Comparison of ENCODE assay signal across 1 cellular context in the genomic region with DNA sequence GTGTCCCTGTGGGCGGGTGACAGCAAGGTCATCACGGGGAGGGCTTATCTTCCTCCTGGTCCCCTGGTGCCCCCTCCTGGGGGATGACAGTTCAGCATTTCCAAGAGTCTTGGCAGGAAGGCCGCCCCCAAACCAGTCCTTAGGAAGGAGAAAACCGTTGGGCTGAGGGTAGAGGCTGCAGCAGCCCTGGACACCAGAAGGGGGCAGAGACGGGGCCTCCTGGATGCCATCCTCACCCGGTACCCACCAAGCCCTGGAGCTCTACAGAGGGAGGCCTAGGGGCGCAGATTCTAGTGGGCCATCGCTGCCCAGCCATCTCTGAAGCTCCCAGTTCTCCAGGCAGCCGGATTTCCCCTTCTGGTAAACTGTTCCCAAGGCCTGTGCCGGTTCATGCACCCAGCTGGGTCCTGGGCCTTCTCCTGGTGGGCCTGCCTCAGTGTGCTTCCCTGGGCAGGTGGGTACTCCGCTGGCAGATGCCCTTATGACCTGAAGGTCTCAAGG.
TF ChIP-seq lines count a peak whose summit lies in the region.

No MANE protein-coding gene starts in this region.

TF ChIP-seq in K562, 482 proteins besides CTCF, POLR2A, EP300 and RAD21 (continued from another document):
- TF ChIP-seq, protein P1, sequence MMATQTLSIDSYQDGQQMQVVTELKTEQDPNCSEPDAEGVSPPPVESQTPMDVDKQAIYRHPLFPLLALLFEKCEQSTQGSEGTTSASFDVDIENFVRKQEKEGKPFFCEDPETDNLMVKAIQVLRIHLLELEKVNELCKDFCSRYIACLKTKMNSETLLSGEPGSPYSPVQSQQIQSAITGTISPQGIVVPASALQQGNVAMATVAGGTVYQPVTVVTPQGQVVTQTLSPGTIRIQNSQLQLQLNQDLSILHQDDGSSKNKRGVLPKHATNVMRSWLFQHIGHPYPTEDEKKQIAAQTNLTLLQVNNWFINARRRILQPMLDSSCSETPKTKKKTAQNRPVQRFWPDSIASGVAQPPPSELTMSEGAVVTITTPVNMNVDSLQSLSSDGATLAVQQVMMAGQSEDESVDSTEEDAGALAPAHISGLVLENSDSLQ (IDR thresholded peaks at IDR 0.05): 0 out of 2 replicates have a peak, but pooled peaks have one; percentile 24
- TF ChIP-seq JUNB (CRISPR knock-in tag; conservative IDR thresholded peaks at IDR 0.05) (no peak), ESRRA (IDR thresholded peaks at IDR 0.05; ENCODE audit: borderline replicate concordance, low read depth) (peak; percentile 87), CTBP1 (IDR thresholded peaks at IDR 0.05; ENCODE audit: borderline replicate concordance) (no peak)
